ENCODE assay signal across 9 cellular contexts in genomic region chr10:104322416-104322782, GRCh38. TPM values are rescaled to one million over a fixed set of nuclear protein-coding genes. Genes with fewer than 3 reads are reported as not detected.
DNase-seq lines count a peak whose midpoint lies in the region; ATAC-seq, FAIRE-seq and TF ChIP-seq lines count a peak whose summit lies in the region.
"Had no signal": no experiment of that assay in that cellular context is flagged by ENCODE, and none has a peak within 500 bp of the region (broad histone marks: within the 10 kb centered on the region; RNA-seq: fewer than 3 reads in every experiment).

No MANE protein-coding gene starts in this region.

- H3K4me1 ChIP-seq in A673 (ENCODE audit: insufficient read depth, low read length, poor library complexity, severe bottlenecking) (peaks cover 52% of the 10 kb centered on the region), Panc1 (ENCODE audit: control insufficient read depth, insufficient read depth, low read length) (peaks cover 92% of the 10 kb centered on the region), vagina (peaks cover 100% of the 10 kb centered on the region)

- no peaks in the 10 kb centered on the region for H3K27me3 ChIP-seq in A673 (replicated peaks; ENCODE audit: insufficient read depth, low read depth, low read length, poor library complexity)
- no peaks in the 10 kb centered on the region for H3K27me3 ChIP-seq in Panc1 (ENCODE audit: control insufficient read depth, insufficient read depth, low read length)
- H3K27me3 ChIP-seq in vagina, result no peaks in the 10 kb centered on the region
- no peaks in the 10 kb centered on the region for H3K27me3 ChIP-seq in WERI-Rb-1 (ENCODE audit: insufficient read depth, low read depth, severe bottlenecking)
- H3K27me3 ChIP-seq: tibial nerve had no signal

- in situ Hi-C loops in Panc1 (cut with HindIII; ENCODE audit: low pct_unique_long_range_greater_than_20kb, low sequenced_read_pairs) (no loop called here), G401 (cut with HindIII; ENCODE audit: low sequenced_read_pairs) (no loop called here)

- FAIRE-seq in GM12891 (lab: Jason Lieb, UNC), result no peak

- H3K9me3 ChIP-seq in A673 (ENCODE audit: low read depth, low read length, poor library complexity, severe bottlenecking) (no peaks in the 10 kb centered on the region), Panc1 (ENCODE audit: control insufficient read depth, insufficient read depth, low read depth, low read length) (no peaks in the 10 kb centered on the region), vagina (no peaks in the 10 kb centered on the region), WERI-Rb-1 (ENCODE audit: severe bottlenecking) (no peaks in the 10 kb centered on the region)
- H3K9me3 ChIP-seq: tibial nerve had no signal

- POLR2A ChIA-PET in A673 (lab: Charles Lee; ENCODE audit: low non-redundant PET), result no interaction called here
- POLR2A ChIA-PET in Panc1 (lab: Charles Lee), result no interaction called here

- ATAC-seq in GM21367 (IDR thresholded peaks at IDR 0.05; ENCODE audit: unreplicated experiment), result peak; percentile 30
- ATAC-seq in Panc1, result no peak

- H3K36me3 ChIP-seq in A673 (ENCODE audit: insufficient read depth, low read length, poor library complexity, severe bottlenecking) (no peaks in the 10 kb centered on the region), Panc1 (ENCODE audit: control insufficient read depth, insufficient read depth, low read length) (no peaks in the 10 kb centered on the region), vagina (no peaks in the 10 kb centered on the region), WERI-Rb-1 (no peaks in the 10 kb centered on the region)
- H3K36me3 ChIP-seq: tibial nerve had no signal

- H3K27ac ChIP-seq in A673 (ENCODE audit: low read depth, low read length, poor library complexity, severe bottlenecking) (peak overlapping the region; percentile 48), Panc1 (ENCODE audit: low read length) (peak overlapping the region; percentile 60), vagina (peak overlapping the region; percentile 96), WERI-Rb-1 (no peak overlapping the region)

- BruUV-seq in A673 (replicated peaks; lab: Mats Ljungman, UMichigan) (no TSS peak), Panc1 (replicated peaks; lab: Mats Ljungman, UMichigan) (no TSS peak)

- CTCF ChIA-PET in A673 (lab: Charles Lee), result no interaction called here
- CTCF ChIA-PET in Panc1 (lab: Charles Lee), result no interaction called here

- DNase-seq in A673 (ENCODE audit: low spot score) (no peak), Panc1 (ENCODE audit: low read depth, low spot score) (no peak), cardiac septum (ENCODE audit: low spot score) (peak; percentile 82), vagina (ENCODE audit: extremely low spot score in 2 of 2) (no peak), G401 (ENCODE audit: low spot score) (no peak), GM12891 (ENCODE audit: insufficient read length, low spot score) (no peak), WERI-Rb-1 (no peak)

- intact Hi-C loops in A673 (cut with micrococcal nuclease; ENCODE audit: unreplicated experiment) (no loop called here), Panc1 (cut with micrococcal nuclease; ENCODE audit: unreplicated experiment) (no loop called here), cardiac septum (cut with DNase I) (no loop called here), vagina (cut with DNase I) (no loop called here)

- no peak for TF ChIP-seq CTCF in A673 (conservative IDR thresholded peaks at IDR 0.05; ENCODE audit: low read depth, low read length)
- TF ChIP-seq CTCF in Panc1 (IDR thresholded peaks at IDR 0.05), result no peak
- no peak for TF ChIP-seq CTCF in vagina (IDR thresholded peaks at IDR 0.05)
- TF ChIP-seq CTCF in WERI-Rb-1 (IDR thresholded peaks at IDR 0.05; ENCODE audit: low read depth, low read length), result no peak

- H3K4me3 ChIP-seq in A673 (ENCODE audit: low read depth, low read length, poor library complexity, severe bottlenecking) (no peak overlapping the region), Panc1 (ENCODE audit: low read depth in 2 of 2, low read length in 2 of 2) (no peak overlapping the region), vagina (no peak overlapping the region), WERI-Rb-1 (ENCODE audit: low read depth, low read length) (no peak overlapping the region)
- H3K4me3 ChIP-seq: tibial nerve had no signal

- TF ChIP-seq POLR2A in vagina (IDR thresholded peaks at IDR 0.05), result no peak
- no peak for TF ChIP-seq POLR2A in GM12891 (IDR thresholded peaks at IDR 0.05; ENCODE audit: low read depth, low read length)

TF ChIP-seq in GM12891, 5 proteins besides CTCF, POLR2A, EP300 and RAD21:
- no peak for TF ChIP-seq POU2F2 (IDR thresholded peaks at IDR 0.05; ENCODE audit: low read depth, low read length)
- TF ChIP-seq POLR2AphosphoS5 (IDR thresholded peaks at IDR 0.05; ENCODE audit: low read depth, low read length), result no peak
- TF ChIP-seq TAF1 (IDR thresholded peaks at IDR 0.05; ENCODE audit: low read depth, low read length), result no peak
- TF ChIP-seq SPI1 (IDR thresholded peaks at IDR 0.05; ENCODE audit: low read depth, low read length), result no peak
- TF ChIP-seq PAX5 (IDR thresholded peaks at IDR 0.05; ENCODE audit: insufficient read depth, low read length, severe bottlenecking), result no peak

RNA-seq across cellular contexts. Expression of gene ITPRIP, which starts 15.9 kb away (rescaled TPM):
- total RNA-seq in A673 (2021) (23.1 and 24.8 TPM in 2 replicates), Panc1 (2021; ENCODE audit: unreplicated experiment) (55.0 TPM), cardiac septum (25.4 TPM), vagina (85.7 TPM)
- 52.8 TPM for polyA plus RNA-seq in Panc1 (2012; ENCODE audit: insufficient read length)
- total RNA-seq in G401 (2014; rRNA removed; shearing (Covaris generic)), result 4.8 and 6.4 TPM in 2 replicates
- 4.0 TPM for polyA plus RNA-seq in GM12891 (2012; ENCODE audit: low read depth, missing spikeins)

RNA-seq across cellular contexts. Expression of gene CFAP58, which starts 31.2 kb away (rescaled TPM):
- total RNA-seq in A673 (2021) (0.17 and 0.52 TPM in 2 replicates), Panc1 (2021; ENCODE audit: unreplicated experiment) (2.0 TPM), cardiac septum (2.7 TPM), vagina (0.49 TPM)
- polyA plus RNA-seq in Panc1 (2012; ENCODE audit: insufficient read length), result 1.4 TPM
- total RNA-seq in G401 (2014; rRNA removed; shearing (Covaris generic)), result 0.37 and 2.0 TPM in 2 replicates
- 0.27 TPM for polyA plus RNA-seq in GM12891 (2012; ENCODE audit: low read depth, missing spikeins)

RNA-seq across cellular contexts. Expression of gene GSTO2, which starts 53.4 kb away (rescaled TPM):
- 0.26 and 1.4 TPM in 2 replicates for total RNA-seq in A673 (2021)
- 28.5 TPM for total RNA-seq in Panc1 (2021; ENCODE audit: unreplicated experiment)
- 31.6 TPM for polyA plus RNA-seq in Panc1 (2012; ENCODE audit: insufficient read length)
- total RNA-seq in cardiac septum, result 0.67 TPM
- total RNA-seq in vagina, result 13.8 TPM
- total RNA-seq in G401 (2014; rRNA removed; shearing (Covaris generic)), result 16.6 and 37.4 TPM in 2 replicates
- polyA plus RNA-seq in GM12891 (2012; ENCODE audit: low read depth, missing spikeins), result 0.73 TPM
